ENCODE assay signal across 12 cellular contexts in genomic region chr21:35648512-35648911, GRCh38.
DNase-seq lines count a peak whose midpoint lies in the region; ATAC-seq and TF ChIP-seq lines count a peak whose summit lies in the region.
"Had no signal": no experiment of that assay in that cellular context is flagged by ENCODE, and none has a peak within 500 bp of the region (broad histone marks: within the 10 kb centered on the region; RNA-seq: fewer than 3 reads in every experiment).

No MANE protein-coding gene starts in this region.

- no peaks in the 10 kb centered on the region for H3K36me3 Mint-ChIP-seq in naive thymus-derived CD4-positive, alpha-beta T cell

- peak; percentile 27; the same call in 1 of the 2 replicates for TF ChIP-seq CTCF in OCI-LY3 (IDR thresholded peaks at IDR 0.05; ENCODE audit: low read depth, low read length)

- H3K9me3 ChIP-seq in OCI-LY3 (ENCODE audit: insufficient read depth, low read length) = no peaks in the 10 kb centered on the region
- H3K9me3 ChIP-seq in naive thymus-derived CD4-positive, alpha-beta T cell (ENCODE audit: control insufficient read depth in 2 of 3, low read length in 3 of 3) = no peaks in the 10 kb centered on the region

- H3K4me1 ChIP-seq in OCI-LY3 (ENCODE audit: low read length) = peaks cover 3% of the 10 kb centered on the region; the same call in 1 of the 2 replicates
- no peaks in the 10 kb centered on the region for H3K4me1 ChIP-seq in naive thymus-derived CD4-positive, alpha-beta T cell (ENCODE audit: control insufficient read depth in 2 of 2, insufficient read depth in 2 of 2, low read length in 2 of 2)

- H3K9ac ChIP-seq in OCI-LY3 (ENCODE audit: low read length) = no peak overlapping the region

- H4K20me1 ChIP-seq in OCI-LY3 (ENCODE audit: insufficient read depth, low read length) = no peaks in the 10 kb centered on the region

- no peak overlapping the region for H3K4me3 ChIP-seq in OCI-LY3 (ENCODE audit: low read length)
- no peak overlapping the region for H3K4me3 ChIP-seq in naive thymus-derived CD4-positive, alpha-beta T cell (ENCODE audit: low read length)

- H3K4me3 Mint-ChIP-seq in naive thymus-derived CD4-positive, alpha-beta T cell = no peak overlapping the region

- POLR2A ChIA-PET in naive thymus-derived CD4-positive, alpha-beta T cell (lab: Charles Lee) = no interaction called here

- ATAC-seq in esophagus mucosa = peak; percentile 20
- no peak for ATAC-seq in naive thymus-derived CD4-positive, alpha-beta T cell

- CTCF ChIA-PET in naive thymus-derived CD4-positive, alpha-beta T cell (lab: Charles Lee) = no interaction called here

- H3K27me3 Mint-ChIP-seq in naive thymus-derived CD4-positive, alpha-beta T cell = peaks cover 12 to 32% (median 26%) of the 10 kb centered on the region in 5 donors

- intact Hi-C loops in naive thymus-derived CD4-positive, alpha-beta T cell (cut with micrococcal nuclease) = no loop called here

- peak; percentile 84 for DNase-seq in DMS53 treated with DMSO at 0.1 percent for 48 hours (lab: John Stamatoyannopoulos, UW; ENCODE audit: unreplicated experiment)
- peak; percentile 48 for DNase-seq in NCI-H1105 treated with DMSO at 0.1 percent for 48 hours (lab: John Stamatoyannopoulos, UW)
- no peak for DNase-seq in T-helper 9 cell
- DNase-seq in naive thymus-derived CD4-positive, alpha-beta T cell = no peak
- DNase-seq in NCI-H1436 (lab: John Stamatoyannopoulos, UW) = no peak
- DNase-seq in globus pallidus (ENCODE audit: low spot score) = no peak
- DNase-seq: NCI-H2227 treated with DMSO at 0.1 percent for 48 hours; Right ventricle myocardium superior; stimulated activated CD4-positive, alpha-beta T cell treated with anti-CD3 and anti-CD28 coated beads, Interleukin-4, amount 100 ng/mL, for 24 hours; stimulated activated naive CD4-positive, alpha-beta T cell had no signal

- 0 out of 2 replicates have a peak, but pooled peaks cover 2% of the 10 kb centered on the region for H3K27me3 ChIP-seq in OCI-LY3 (ENCODE audit: low read depth, low read length)
- no peaks in the 10 kb centered on the region for H3K27me3 ChIP-seq in naive thymus-derived CD4-positive, alpha-beta T cell (ENCODE audit: control insufficient read depth in 2 of 2, insufficient read depth in 2 of 2, low read length in 2 of 2)

- no peaks in the 10 kb centered on the region for H3K36me3 ChIP-seq in OCI-LY3 (replicated peaks; ENCODE audit: low read depth, low read length)
- H3K36me3 ChIP-seq in naive thymus-derived CD4-positive, alpha-beta T cell (ENCODE audit: control insufficient read depth in 2 of 3, insufficient read depth in 3 of 3, low read length in 3 of 3) = no peaks in the 10 kb centered on the region

- no peaks in the 10 kb centered on the region for H3K4me1 Mint-ChIP-seq in naive thymus-derived CD4-positive, alpha-beta T cell

- H3K27ac ChIP-seq in OCI-LY3 (ENCODE audit: low read length) = no peak overlapping the region
- no peak overlapping the region for H3K27ac ChIP-seq in naive thymus-derived CD4-positive, alpha-beta T cell (ENCODE audit: low read depth, low read length)

- H3K9me3 Mint-ChIP-seq in naive thymus-derived CD4-positive, alpha-beta T cell = no peaks in the 10 kb centered on the region

- peak overlapping the region; percentile 3; the same call in 1 of the 2 replicates for H3K4me2 ChIP-seq in OCI-LY3 (ENCODE audit: low read length)

- no peaks in the 10 kb centered on the region for H3K79me2 ChIP-seq in OCI-LY3 (ENCODE audit: low read length)

- H2AFZ ChIP-seq in OCI-LY3 (ENCODE audit: low read depth, low read length) = no peak overlapping the region

- H3K27ac Mint-ChIP-seq in naive thymus-derived CD4-positive, alpha-beta T cell = no peak overlapping the region

Comparison
In these comparisons a context has a peak if more than half of its experiments do, and no peak if none do; other contexts are left out.
1. DNase-seq: peak in DMS53 treated with DMSO at 0.1 percent for 48 hours (single experiment) and NCI-H1105 treated with DMSO at 0.1 percent for 48 hours (single experiment); none in T-helper 9 cell (single experiment), naive thymus-derived CD4-positive, alpha-beta T cell (0 of 9), NCI-H1436 (single experiment) and globus pallidus (single experiment).